In genomic region chr17:69335018-69335417, GRCh38 we compare ENCODE assay signal across 8 cellular contexts. TPM values are rescaled to one million over a fixed set of nuclear protein-coding genes. Genes with fewer than 3 reads are reported as not detected.
DNase-seq lines count a peak whose midpoint lies in the region; ATAC-seq and TF ChIP-seq lines count a peak whose summit lies in the region.

No MANE protein-coding gene starts in this region.

- H3K9ac ChIP-seq in MM.1S (ENCODE audit: low read length), result no peak overlapping the region

- H3K9me3 ChIP-seq in MM.1S (replicated peaks; ENCODE audit: insufficient read depth, low read length) (no peaks in the 10 kb centered on the region), osteoblast (ENCODE audit: low read depth, low read length) (no peaks in the 10 kb centered on the region)

- no peak overlapping the region for H3K27ac ChIP-seq in MM.1S (ENCODE audit: low read length)
- no peak overlapping the region for H3K27ac ChIP-seq in osteoblast (ENCODE audit: low read depth, low read length)
- H3K27ac ChIP-seq in caudate nucleus (ENCODE audit: low read depth, low read length), result no peak overlapping the region

- H3K4me1 ChIP-seq in MM.1S (ENCODE audit: low read length), result peaks cover 22% of the 10 kb centered on the region
- no peaks in the 10 kb centered on the region for H3K4me1 ChIP-seq in osteoblast (ENCODE audit: insufficient read depth, low read length)

- H3K4me2 ChIP-seq in MM.1S (ENCODE audit: low read depth, low read length) (peak overlapping the region; percentile 34; the same call in 1 of the 2 replicates), osteoblast (ENCODE audit: insufficient read depth, low read length) (no peak overlapping the region)

- H4K20me1 ChIP-seq in MM.1S (ENCODE audit: insufficient read depth, low read length) (no peaks in the 10 kb centered on the region), osteoblast (ENCODE audit: insufficient read depth, low read length) (no peaks in the 10 kb centered on the region)

- H3K4me3 ChIP-seq in MM.1S (ENCODE audit: low read length) (0 out of 2 replicates have a peak overlapping the region, but pooled peaks have one; percentile 4), osteoblast (ENCODE audit: insufficient read depth, low read length) (no peak overlapping the region)

- no peaks in the 10 kb centered on the region for H3K9me2 ChIP-seq in MM.1S (replicated peaks; ENCODE audit: insufficient read depth, low read length)

- H3K27me3 ChIP-seq in MM.1S (replicated peaks; ENCODE audit: insufficient read depth, low read length) (no peaks in the 10 kb centered on the region), osteoblast (ENCODE audit: insufficient read depth, low read length) (peaks cover 9% of the 10 kb centered on the region)

- no peak for ATAC-seq in HG03442 (IDR thresholded peaks at IDR 0.05; ENCODE audit: unreplicated experiment)
- ATAC-seq in GM18858 (IDR thresholded peaks at IDR 0.05; ENCODE audit: unreplicated experiment), result no peak

- H3K36me3 ChIP-seq in MM.1S (replicated peaks; ENCODE audit: insufficient read depth, low read length), result no peaks in the 10 kb centered on the region
- H3K36me3 ChIP-seq in osteoblast (ENCODE audit: insufficient read depth, low read length), result no peaks in the 10 kb centered on the region

- no peaks in the 10 kb centered on the region for H3K79me2 ChIP-seq in MM.1S (ENCODE audit: low read length)
- H3K79me2 ChIP-seq in osteoblast (ENCODE audit: insufficient read depth, low read length), result no peaks in the 10 kb centered on the region

- DNase-seq in NCI-H510A treated with DMSO at 0.1 percent for 48 hours (lab: John Stamatoyannopoulos, UW) (peak; percentile 34), NCI-H510A (lab: John Stamatoyannopoulos, UW) (no peak), MM.1S (peak; percentile 73), osteoblast (ENCODE audit: insufficient read length, low spot score, missing footprints) (peak; percentile 73), caudate nucleus (lab: John Stamatoyannopoulos, UW) (no peak)
- DNase-seq in central memory CD4-positive, alpha-beta T cell, result peak; percentile 4

- H2AFZ ChIP-seq in MM.1S (ENCODE audit: low read length) (peak overlapping the region; percentile 42), osteoblast (ENCODE audit: low read length) (no peak overlapping the region)

- H3F3A ChIP-seq in MM.1S (ENCODE audit: insufficient read depth, low read length), result peaks cover 4% of the 10 kb centered on the region; the same call in 1 of the 2 replicates

- TF ChIP-seq CTCF in MM.1S (IDR thresholded peaks at IDR 0.05; ENCODE audit: low read length) (peak; percentile 59), osteoblast (IDR thresholded peaks at IDR 0.05; ENCODE audit: extremely low read depth, low read depth, low read length) (peak; percentile 40)

RNA-seq across cellular contexts. Expression of gene ABCA5, which starts 8.1 kb away (rescaled TPM):
- total RNA-seq in osteoblast, result 15.9 and 22.4 TPM in 2 replicates

Comparison
In these comparisons a context has a peak if more than half of its experiments do, and no peak if none do; other contexts are left out.
1. DNase-seq: peak in NCI-H510A treated with DMSO at 0.1 percent for 48 hours (single experiment), MM.1S (single experiment), central memory CD4-positive, alpha-beta T cell (single experiment) and osteoblast (single experiment); none in NCI-H510A (single experiment) and caudate nucleus (0 of 61).